In genomic region chr11:82494988-82495432, GRCh38 we compare ENCODE assay signal across 7 cellular contexts.
DNase-seq lines count a peak whose midpoint lies in the region; ATAC-seq and TF ChIP-seq lines count a peak whose summit lies in the region.

No MANE protein-coding gene starts in this region.

- intact Hi-C loops in natural killer cell (cut with micrococcal nuclease), result no loop called here

- ATAC-seq in GM21360 (IDR thresholded peaks at IDR 0.05; ENCODE audit: unreplicated experiment) (peak; percentile 84), HG03521 (IDR thresholded peaks at IDR 0.05; ENCODE audit: unreplicated experiment) (peak; percentile 70), GM18520 (IDR thresholded peaks at IDR 0.05; ENCODE audit: unreplicated experiment) (no peak), natural killer cell (no peak)

- H3K4me1 ChIP-seq in GM23248 (ENCODE audit: insufficient read depth), result no peaks in the 10 kb centered on the region

- TF ChIP-seq CTCF in SU-DHL-6 (IDR thresholded peaks at IDR 0.05; ENCODE audit: insufficient read depth, low read length, poor library complexity, severe bottlenecking) (peak; percentile 33), natural killer cell (IDR thresholded peaks at IDR 0.05) (no peak)

- DNase-seq in pons (ENCODE audit: low spot score) (peak; percentile 15), GM23248 (no peak), natural killer cell (no peak)

- no peaks in the 10 kb centered on the region for H3F3A ChIP-seq in SU-DHL-6 (ENCODE audit: insufficient read depth)
- H3F3A ChIP-seq in GM23248 (ENCODE audit: insufficient read depth), result no peaks in the 10 kb centered on the region

- in situ Hi-C loops in GM23248 (cut with MboI), result no loop called here

- no peaks in the 10 kb centered on the region for H3K9me3 ChIP-seq in SU-DHL-6 (ENCODE audit: insufficient read depth, low read length)
- no peaks in the 10 kb centered on the region for H3K9me3 ChIP-seq in GM23248 (ENCODE audit: low read depth)

- H3K36me3 Mint-ChIP-seq in natural killer cell, result no peaks in the 10 kb centered on the region

- no peaks in the 10 kb centered on the region for H3K27me3 Mint-ChIP-seq in natural killer cell (ENCODE audit: low read depth in 2 of 2)

- H3K4me2 ChIP-seq in SU-DHL-6 (ENCODE audit: low read depth, low read length, poor library complexity, severe bottlenecking), result no peak overlapping the region
- H3K4me2 ChIP-seq in GM23248 (ENCODE audit: unreplicated experiment), result no peak overlapping the region

- H2AFZ ChIP-seq in SU-DHL-6 (ENCODE audit: low read depth, low read length, severe bottlenecking) (no peak overlapping the region), GM23248 (no peak overlapping the region)

- H3K4me3 ChIP-seq in SU-DHL-6 (ENCODE audit: insufficient read depth, low read length, poor library complexity, severe bottlenecking) (no peak overlapping the region), GM23248 (no peak overlapping the region)

- H3K9me3 Mint-ChIP-seq in natural killer cell, result peaks cover 11 to 14% of the 10 kb centered on the region in 2 donors

- H3K79me2 ChIP-seq in SU-DHL-6 (ENCODE audit: insufficient read depth, low read length), result no peaks in the 10 kb centered on the region
- H3K79me2 ChIP-seq in GM23248 (ENCODE audit: insufficient read depth), result no peaks in the 10 kb centered on the region

- WGBS in GM23248 (ENCODE audit: low coverage in 1 of 2, low lambda C conversion rate in 2 of 2, missing lambda C conversion rate in 2 of 2), 2 experiments, result 6 to 11% methylated on average over 3 of the region's 3 CpGs

- H3K4me3 Mint-ChIP-seq in natural killer cell, result no peak overlapping the region

- H3K9ac ChIP-seq in SU-DHL-6 (ENCODE audit: low read length), result no peak overlapping the region
- no peak overlapping the region for H3K9ac ChIP-seq in GM23248

- H3K9me2 ChIP-seq in SU-DHL-6 (replicated peaks; ENCODE audit: insufficient read depth, low read length) (no peaks in the 10 kb centered on the region), GM23248 (ENCODE audit: insufficient read depth) (no peaks in the 10 kb centered on the region)

- no peak overlapping the region for H3K27ac Mint-ChIP-seq in natural killer cell

- no peak overlapping the region for H3K27ac ChIP-seq in SU-DHL-6 (ENCODE audit: low read depth, low read length)
- H3K27ac ChIP-seq in GM23248, result no peak overlapping the region

- H3K27me3 ChIP-seq in SU-DHL-6 (ENCODE audit: low read length) (no peaks in the 10 kb centered on the region; the same call in 1 of the 2 replicates), GM23248 (replicated peaks; ENCODE audit: insufficient read depth) (no peaks in the 10 kb centered on the region)

- no peaks in the 10 kb centered on the region for H4K20me1 ChIP-seq in SU-DHL-6 (ENCODE audit: low read depth, low read length)
- H4K20me1 ChIP-seq in GM23248 (ENCODE audit: insufficient read depth), result no peaks in the 10 kb centered on the region

- no peaks in the 10 kb centered on the region for H3K4me1 Mint-ChIP-seq in natural killer cell

- H3K36me3 ChIP-seq in SU-DHL-6 (ENCODE audit: low read length) (no peaks in the 10 kb centered on the region), GM23248 (ENCODE audit: low read depth) (no peaks in the 10 kb centered on the region)

Comparison
In these comparisons a context has a peak if more than half of its experiments do, and no peak if none do; other contexts are left out.
1. ATAC-seq: peak in GM21360 (single experiment) and HG03521 (single experiment); none in GM18520 (single experiment) and natural killer cell (0 of 3).